19 cellular contexts compared by ENCODE assay signal in genomic region chr2:56912490-56912889, GRCh38.
DNase-seq lines count a peak whose midpoint lies in the region; ATAC-seq, FAIRE-seq and TF ChIP-seq lines count a peak whose summit lies in the region.
"Had no signal": no experiment of that assay in that cellular context is flagged by ENCODE, and none has a peak within 500 bp of the region (broad histone marks: within the 10 kb centered on the region; RNA-seq: fewer than 3 reads in every experiment).

No MANE protein-coding gene starts in this region.

- CTCF ChIA-PET in HCT116 (lab: Charles Lee) (no interaction called here), GM12878 (lab: Yijun Ruan, JAX) (no interaction called here), HEK293T (lab: Yijun Ruan, JAX) (no interaction called here)

- no peak for TF ChIP-seq POLR2A in HCT116 (IDR thresholded peaks at IDR 0.05; ENCODE audit: borderline replicate concordance, extremely low read depth, insufficient read depth, insufficient read length)
- TF ChIP-seq POLR2A in GM12878 (IDR thresholded peaks at IDR 0.05; ENCODE audit: low read depth, low read length): no peak

- TF ChIP-seq EP300 in GM12878 (IDR thresholded peaks at IDR 0.05; ENCODE audit: borderline replicate concordance in 1 of 2, control insufficient read depth in 1 of 2, low read depth in 2 of 2, low read length in 2 of 2): no peak

- H3K36me3 ChIP-seq in HCT116 (ENCODE audit: control insufficient read depth in 1 of 2, insufficient read depth in 2 of 2, low read length in 2 of 2) (no peaks in the 10 kb centered on the region), OCI-LY3 (replicated peaks; ENCODE audit: low read depth, low read length) (no peaks in the 10 kb centered on the region), GM12878 (ENCODE audit: control insufficient read depth in 2 of 2, insufficient read depth in 2 of 2, low read length in 1 of 2) (no peaks in the 10 kb centered on the region)

- H3K79me2 ChIP-seq in HCT116 (ENCODE audit: insufficient read depth, low read length): no peaks in the 10 kb centered on the region
- H3K79me2 ChIP-seq in OCI-LY3 (ENCODE audit: low read length): no peaks in the 10 kb centered on the region
- no peaks in the 10 kb centered on the region for H3K79me2 ChIP-seq in GM12878 (ENCODE audit: control insufficient read depth, insufficient read depth, low read length)

- H3K27ac ChIP-seq in HCT116 (ENCODE audit: low read depth, low read length) (no peak overlapping the region), OCI-LY3 (ENCODE audit: low read length) (no peak overlapping the region), GM12878 (ENCODE audit: control insufficient read depth, insufficient read depth) (no peak overlapping the region)
- H3K27ac ChIP-seq: A549 had no signal

- RAD21 ChIA-PET in HCT116 (lab: Charles Lee; ENCODE audit: low non-redundant PET in 1 of 2, low total read pairs in 2 of 2, uncharacterized antibody in 2 of 2, unreplicated experiment in 2 of 2) (no interaction called here), GM12878 (lab: Charles Lee; ENCODE audit: unreplicated experiment) (no interaction called here)

- H3K9ac ChIP-seq in HCT116 (ENCODE audit: low read length) (no peak overlapping the region), OCI-LY3 (ENCODE audit: low read length) (no peak overlapping the region), GM12878 (ENCODE audit: control insufficient read depth, insufficient read depth, low read length) (no peak overlapping the region)

- intact Hi-C loops in HCT116 (cut with micrococcal nuclease) (no loop called here), GM12878 (cut with micrococcal nuclease; ENCODE audit: unreplicated experiment) (no loop called here)

- H3K4me3 ChIP-seq in HCT116 (replicated peaks in 1 of 2; ENCODE audit: low read depth in 1 of 2, low read length in 2 of 2): no peak overlapping the region
- no peak overlapping the region for H3K4me3 ChIP-seq in OCI-LY3 (ENCODE audit: low read length)
- H3K4me3 ChIP-seq in GM12878: no peak overlapping the region
- H3K4me3 ChIP-seq: A549, GM23338 had no signal

- SMC1A ChIA-PET in GM12878 (lab: Charles Lee; ENCODE audit: uncharacterized antibody, unreplicated experiment): no interaction called here

- no peak for ATAC-seq in HCT116
- ATAC-seq in GM12878: peak; percentile 53
- ATAC-seq: A549; CD8-positive, alpha-beta T cell; GM23338 had no signal

- POLR2A ChIA-PET in HCT116 (lab: Charles Lee): no interaction called here
- POLR2A ChIA-PET in GM12878 (lab: Charles Lee): no interaction called here
- POLR2A ChIA-PET in HEK293T (lab: Yijun Ruan, JAX): no interaction called here

- DNase-seq in HCT116 (ENCODE audit: low read depth, low spot score): no peak
- DNase-seq in M059J (ENCODE audit: low read depth): peak; percentile 3
- DNase-seq in GM12878 (ENCODE audit: low read depth, low spot score): no peak
- no peak for DNase-seq in SKM-1 (lab: John Stamatoyannopoulos, UW; ENCODE audit: unreplicated experiment)
- DNase-seq in NCI-H2196 (lab: John Stamatoyannopoulos, UW; ENCODE audit: unreplicated experiment): no peak
- DNase-seq in activated gamma-delta T cell treated with Interleukin-2 at 50 U/mL for 16 hours: no peak
- no peak for DNase-seq in HEK293T (ENCODE audit: extremely low spot score)
- DNase-seq: 8988T; C1 segment of cervical spinal cord; Caco-2; CD4-positive, CD25-positive, alpha-beta regulatory T cell; CD8-positive, alpha-beta T cell; DMS153; DND-41; H9 had no signal

- H2AFZ ChIP-seq in HCT116 (ENCODE audit: low read depth, low read length, poor library complexity, severe bottlenecking): peak overlapping the region; percentile 22
- H2AFZ ChIP-seq in OCI-LY3 (ENCODE audit: low read depth, low read length): 0 out of 2 replicates have a peak overlapping the region, but pooled peaks have one; percentile 39
- no peak overlapping the region for H2AFZ ChIP-seq in GM12878 (ENCODE audit: control insufficient read depth, low read depth, low read length)
- H2AFZ ChIP-seq: GM23338 had no signal

- H3K27me3 ChIP-seq in HCT116 (ENCODE audit: insufficient read depth, low read length) (no peaks in the 10 kb centered on the region), OCI-LY3 (ENCODE audit: low read depth, low read length) (no peaks in the 10 kb centered on the region), GM12878 (replicated peaks in 1 of 2; ENCODE audit: control insufficient read depth in 2 of 2, insufficient read depth in 2 of 2, low read length in 1 of 2) (no peaks in the 10 kb centered on the region)

- H3K4me2 ChIP-seq in HCT116 (ENCODE audit: low read length) (no peak overlapping the region), OCI-LY3 (ENCODE audit: low read length) (no peak overlapping the region), GM12878 (ENCODE audit: control insufficient read depth, insufficient read depth) (no peak overlapping the region)
- H3K4me2 ChIP-seq: A549, GM23338 had no signal

- no peak for TF ChIP-seq RAD21 in HCT116 (IDR thresholded peaks at IDR 0.05; ENCODE audit: low read depth)
- no peak for TF ChIP-seq RAD21 in GM12878 (IDR thresholded peaks at IDR 0.05; ENCODE audit: insufficient read depth, low read depth, low read length)

- no peak for FAIRE-seq in GM12878 (lab: Jason Lieb, UNC)
- FAIRE-seq: A549, G401.6 had no signal

- 21% methylated on average over 4 of the region's 4 CpGs for WGBS in GM12878 (ENCODE audit: insufficient coverage, insufficient replicate concordance, low lambda C conversion rate, missing lambda C conversion rate)

- in situ Hi-C loops in GM12878 (cut with MboI): no loop called here

- H3K9me3 ChIP-seq in HCT116 (ENCODE audit: control insufficient read depth in 1 of 2, insufficient read depth in 1 of 2, low read depth in 1 of 2, low read length in 2 of 2) (no peaks in the 10 kb centered on the region), OCI-LY3 (ENCODE audit: insufficient read depth, low read length) (no peaks in the 10 kb centered on the region), GM12878 (replicated peaks; ENCODE audit: control insufficient read depth, insufficient read depth, low read length) (no peaks in the 10 kb centered on the region)
- H3K9me3 ChIP-seq: Caco-2 had no signal

- no peaks in the 10 kb centered on the region for H3K4me1 ChIP-seq in HCT116 (ENCODE audit: control insufficient read depth in 1 of 2, insufficient read depth in 2 of 2, low read length in 2 of 2)
- H3K4me1 ChIP-seq in OCI-LY3 (ENCODE audit: low read length): no peaks in the 10 kb centered on the region
- H3K4me1 ChIP-seq in GM12878 (ENCODE audit: control insufficient read depth, insufficient read depth, low read length): no peaks in the 10 kb centered on the region
- H3K4me1 ChIP-seq: A549, Caco-2 had no signal

- H3K9me2 ChIP-seq in HCT116 (ENCODE audit: insufficient read depth): no peaks in the 10 kb centered on the region

- TF ChIP-seq CTCF in HCT116 (IDR thresholded peaks at IDR 0.05 in 2 of 3, conservative IDR thresholded peaks at IDR 0.05 in 1 of 3; ENCODE audit: borderline replicate concordance in 1 of 3, insufficient read depth in 1 of 3, low read depth in 2 of 3, low read length in 2 of 3) (no peak), OCI-LY3 (IDR thresholded peaks at IDR 0.05; ENCODE audit: low read depth, low read length) (no peak), GM12878 (IDR thresholded peaks at IDR 0.05 in 2 of 3, conservative IDR thresholded peaks at IDR 0.05 in 1 of 3; ENCODE audit: control insufficient read depth in 2 of 3, extremely low read depth in 1 of 3, insufficient read depth in 1 of 3, low read depth in 3 of 3, low read length in 3 of 3) (no peak)

- H4K20me1 ChIP-seq in HCT116 (ENCODE audit: insufficient read depth) (no peaks in the 10 kb centered on the region), OCI-LY3 (ENCODE audit: insufficient read depth, low read length) (no peaks in the 10 kb centered on the region), GM12878 (ENCODE audit: control insufficient read depth, insufficient read depth) (no peaks in the 10 kb centered on the region)

- BruUV-seq in HCT116 (replicated peaks; lab: Mats Ljungman, UMichigan): no TSS peak
- BruUV-seq in GM12878 (replicated peaks; lab: Mats Ljungman, UMichigan): no TSS peak

TF ChIP-seq in HCT116, 20 proteins besides CTCF, POLR2A, EP300 and RAD21 (continues in another document):
- TF ChIP-seq EGR1 (IDR thresholded peaks at IDR 0.05; ENCODE audit: low read depth) (no peak), SIN3A (IDR thresholded peaks at IDR 0.05; ENCODE audit: low read depth) (no peak), ZNF274 (IDR thresholded peaks at IDR 0.05; ENCODE audit: low read depth, low read length) (no peak), EZH2 (IDR thresholded peaks at IDR 0.05) (no peak), TCF7L2 (IDR thresholded peaks at IDR 0.05; ENCODE audit: borderline replicate concordance, extremely low read depth, insufficient read depth, insufficient read length) (no peak), ZFX (IDR thresholded peaks at IDR 0.05) (no peak), YY1 (IDR thresholded peaks at IDR 0.05; ENCODE audit: extremely low read depth, insufficient replicate concordance, low read depth, low read length) (no peak), CEBPB (IDR thresholded peaks at IDR 0.05; ENCODE audit: low read depth) (no peak), SRF (IDR thresholded peaks at IDR 0.05; ENCODE audit: low read depth) (no peak)

TF ChIP-seq in GM12878, 131 proteins besides CTCF, POLR2A, EP300 and RAD21 (continues in another document):
- TF ChIP-seq MAX (IDR thresholded peaks at IDR 0.05; ENCODE audit: low read depth, low read length) (no peak), ZNF384 (IDR thresholded peaks at IDR 0.05; ENCODE audit: borderline replicate concordance, low read depth, low read length) (no peak)

TF ChIP-seq in HEK293T, 16 proteins besides CTCF, POLR2A, EP300 and RAD21:
- no peak for TF ChIP-seq FOXA1 (IDR thresholded peaks at IDR 0.05)
- TF ChIP-seq ARNT (IDR thresholded peaks at IDR 0.05): no peak
- TF ChIP-seq SP1 (IDR thresholded peaks at IDR 0.05): no peak
- TF ChIP-seq ELF4 (IDR thresholded peaks at IDR 0.05): no peak
- no peak for TF ChIP-seq FOXK2 (IDR thresholded peaks at IDR 0.05)
- TF ChIP-seq CTBP1 (IDR thresholded peaks at IDR 0.05; ENCODE audit: borderline replicate concordance): no peak
- no peak for TF ChIP-seq LEF1 (IDR thresholded peaks at IDR 0.05; ENCODE audit: borderline replicate concordance)
- TF ChIP-seq HDGF (IDR thresholded peaks at IDR 0.05; ENCODE audit: borderline replicate concordance): no peak
- no peak for TF ChIP-seq ZNF384 (IDR thresholded peaks at IDR 0.05)
- TF ChIP-seq NFRKB (IDR thresholded peaks at IDR 0.05): no peak
- no peak for TF ChIP-seq FOXM1 (IDR thresholded peaks at IDR 0.05; ENCODE audit: borderline replicate concordance)
- no peak for TF ChIP-seq BHLHE40 (IDR thresholded peaks at IDR 0.05; ENCODE audit: borderline replicate concordance)
- TF ChIP-seq TARDBP (IDR thresholded peaks at IDR 0.05): no peak
- no peak for TF ChIP-seq SUZ12 (IDR thresholded peaks at IDR 0.05)
